In genomic region chr17:58631523-58632323, GRCh38 we compare ENCODE assay signal across 9 cellular contexts.
DNase-seq lines count a peak whose midpoint lies in the region; ATAC-seq and TF ChIP-seq lines count a peak whose summit lies in the region.
"Had no signal": no experiment of that assay in that cellular context is flagged by ENCODE, and none has a peak within 500 bp of the region (broad histone marks: within the 10 kb centered on the region; RNA-seq: fewer than 3 reads in every experiment).

No MANE protein-coding gene starts in this region.

- peaks cover 12% of the 10 kb centered on the region for H3K4me1 Mint-ChIP-seq in activated CD4-positive, alpha-beta T cell treated with anti-CD3 and anti-CD28 coated beads, Interleukin-2, amount 10 ng/mL, durations not matched to agents 7 days and 5 days
- H3K4me1 Mint-ChIP-seq: activated naive CD4-positive, alpha-beta T cell treated with anti-CD3 and anti-CD28 coated beads, Interleukin-2, amount 50 U/mL, for 24 hours had no signal

- H3K4me3 Mint-ChIP-seq in activated CD4-positive, alpha-beta T cell treated with anti-CD3 and anti-CD28 coated beads, Interleukin-2, amount 10 ng/mL, durations not matched to agents 7 days and 5 days = no peak overlapping the region

- no peaks in the 10 kb centered on the region for H3K9me3 Mint-ChIP-seq in activated CD4-positive, alpha-beta T cell treated with anti-CD3 and anti-CD28 coated beads, Interleukin-2, amount 10 ng/mL, durations not matched to agents 7 days and 5 days
- H3K9me3 Mint-ChIP-seq: activated naive CD4-positive, alpha-beta T cell treated with anti-CD3 and anti-CD28 coated beads, Interleukin-2, amount 50 U/mL, for 24 hours had no signal

- no peaks in the 10 kb centered on the region for H3K27me3 ChIP-seq in BE2C
- H3K27me3 ChIP-seq in left lung = no peaks in the 10 kb centered on the region

- H3K4me1 ChIP-seq in BE2C (peaks cover 7% of the 10 kb centered on the region), left lung (peaks cover 8 to 16% of the 10 kb centered on the region in 2 donors)

- H3K36me3 Mint-ChIP-seq in activated CD4-positive, alpha-beta T cell treated with anti-CD3 and anti-CD28 coated beads, Interleukin-2, amount 10 ng/mL, durations not matched to agents 7 days and 5 days (ENCODE audit: low read depth) = no peaks in the 10 kb centered on the region
- H3K36me3 Mint-ChIP-seq: activated naive CD4-positive, alpha-beta T cell treated with anti-CD3 and anti-CD28 coated beads, Interleukin-2, amount 50 U/mL, for 24 hours had no signal

- intact Hi-C loops in left lung (cut with DNase I) = no loop called here

- DNase-seq in BE2C (peak; percentile 96), NCI-H526 treated with DMSO at 0.1 percent for 48 hours (lab: John Stamatoyannopoulos, UW) (peak; percentile 83), dermis blood vessel endothelial cell (peak; percentile 98), left lung (peak; percentile 94 to 95)
- peak; percentile 96 for DNase-seq in activated CD4-positive, alpha-beta T cell treated with anti-CD3 and anti-CD28 coated beads, Interleukin-2, amount 10 ng/mL, durations not matched to agents 7 days and 5 days
- peak; percentile 92 to 94 for DNase-seq in stimulated activated CD4-positive, alpha-beta T cell treated with anti-CD3 and anti-CD28 coated beads, Interleukin-2, amount 100 ng/mL, for 24 hours

- H3K36me3 ChIP-seq in BE2C (no peaks in the 10 kb centered on the region), left lung (no peaks in the 10 kb centered on the region)

- H3K4me3 ChIP-seq in BE2C (ENCODE audit: low read depth, low read length) = peak overlapping the region; percentile 57
- peak overlapping the region; percentile 27 to 38 for H3K4me3 ChIP-seq in left lung

- TF ChIP-seq CTCF in BE2C (IDR thresholded peaks at IDR 0.05; ENCODE audit: low read depth, low read length) (peak; percentile 41), left lung (IDR thresholded peaks at IDR 0.05) (peak in 1 of 2 donors; percentile 15)

- CTCF ChIA-PET in activated CD4-positive, alpha-beta T cell treated with anti-CD3 and anti-CD28 coated beads, Interleukin-2, amount 10 ng/mL, durations not matched to agents 7 days and 5 days (lab: Charles Lee) = interaction anchor here (0.6 to 2.1 kb wide), 12 partner anchors 10 to 296 kb away, joined by 3 to 8 read pairs (median 3); no protein-coding TSS in a partner anchor

- H3K27ac ChIP-seq in left lung = peak overlapping the region; percentile 87 to 92

- H3K27me3 Mint-ChIP-seq in activated CD4-positive, alpha-beta T cell treated with anti-CD3 and anti-CD28 coated beads, Interleukin-2, amount 10 ng/mL, durations not matched to agents 7 days and 5 days = no peaks in the 10 kb centered on the region
- H3K27me3 Mint-ChIP-seq: activated naive CD4-positive, alpha-beta T cell treated with anti-CD3 and anti-CD28 coated beads, Interleukin-2, amount 50 U/mL, for 24 hours had no signal

- ATAC-seq in GM19324 (IDR thresholded peaks at IDR 0.05; ENCODE audit: low FRiP score, unreplicated experiment) (peak; percentile 84), HG03457 (IDR thresholded peaks at IDR 0.05; ENCODE audit: unreplicated experiment) (peak; percentile 60), left lung (peak; percentile 97)

- POLR2A ChIA-PET in activated CD4-positive, alpha-beta T cell treated with anti-CD3 and anti-CD28 coated beads, Interleukin-2, amount 10 ng/mL, durations not matched to agents 7 days and 5 days (lab: Charles Lee) = interaction anchor here (0.6 to 2.3 kb wide), 30 partner anchors 8 to 524 kb away, joined by 3 to 33 read pairs (median 4); partner anchors contain the start of genes PRR11, RAD51C, SKA2 and TEX14

- no peak overlapping the region for H3K27ac Mint-ChIP-seq in activated CD4-positive, alpha-beta T cell treated with anti-CD3 and anti-CD28 coated beads, Interleukin-2, amount 10 ng/mL, durations not matched to agents 7 days and 5 days

- H3K9me3 ChIP-seq in BE2C = no peaks in the 10 kb centered on the region
- no peaks in the 10 kb centered on the region for H3K9me3 ChIP-seq in left lung

Comparison
In these comparisons a context has a peak if more than half of its experiments do, and no peak if none do; other contexts are left out.
1. Peak in every context shown above with its lines: DNase-seq, ATAC-seq, H3K4me3 ChIP-seq and H3K27ac ChIP-seq.